In genomic region chr2:16625759-16626158, GRCh38 we compare ENCODE assay signal across 9 cellular contexts. TPM values are rescaled to one million over a fixed set of nuclear protein-coding genes. Genes with fewer than 3 reads are reported as not detected.
A peak's percentile ranks its signal among the peaks of the same experiment; 100 is the strongest.
DNase-seq lines count a peak whose midpoint lies in the region; ATAC-seq and TF ChIP-seq lines count a peak whose summit lies in the region.
"Had no signal": no experiment of that assay in that cellular context is flagged by ENCODE, and none has a peak within 500 bp of the region (broad histone marks: within the 10 kb centered on the region; RNA-seq: fewer than 3 reads in every experiment).

No MANE protein-coding gene starts in this region.

- DNase-seq in NB4 (ENCODE audit: low read depth) (no peak), neural crest cell (ENCODE audit: low read depth, low spot score) (no peak), DMS153 (lab: John Stamatoyannopoulos, UW) (no peak), SIG-M5 (lab: John Stamatoyannopoulos, UW) (no peak)
- no peak for DNase-seq in activated CD4-positive, alpha-beta T cell treated with anti-CD3 and anti-CD28 coated beads, Interleukin-2, amount 50 U/mL, for 48 hours
- no peak for DNase-seq in effector CD4-positive, alpha-beta T cell
- DNase-seq: NCI-H2029 had no signal

- H3K4me3 Mint-ChIP-seq in neural crest cell: no peak overlapping the region

- TF ChIP-seq POLR2A in NB4 (IDR thresholded peaks at IDR 0.05; ENCODE audit: extremely low read depth, insufficient read length): no peak

- H3K9me3 Mint-ChIP-seq in neural crest cell: no peaks in the 10 kb centered on the region

- H3K27ac Mint-ChIP-seq in neural crest cell (ENCODE audit: unreplicated experiment): peak overlapping the region; percentile 90

- peak; percentile 80 for ATAC-seq in GM18508 (IDR thresholded peaks at IDR 0.05; ENCODE audit: insufficient read depth, unreplicated experiment)
- peak; percentile 81 for ATAC-seq in HG02610 (IDR thresholded peaks at IDR 0.05; ENCODE audit: unreplicated experiment)

- H3K4me1 Mint-ChIP-seq in neural crest cell: peaks cover 51% of the 10 kb centered on the region

- no peak for TF ChIP-seq CTCF in NB4 (IDR thresholded peaks at IDR 0.05; ENCODE audit: low read depth, low read length)
- TF ChIP-seq CTCF in neural crest cell (conservative IDR thresholded peaks at IDR 0.05): no peak

- peak overlapping the region; percentile 12 for H3K4me3 ChIP-seq in NB4 (ENCODE audit: low read depth, low read length)

- peaks cover 11% of the 10 kb centered on the region for H3K36me3 Mint-ChIP-seq in neural crest cell (ENCODE audit: low read depth)

- no peaks in the 10 kb centered on the region for H3K27me3 Mint-ChIP-seq in neural crest cell (ENCODE audit: low read depth)

RNA-seq across cellular contexts. Expression of gene CYRIA, which starts 39.9 kb away (rescaled TPM):
- 10.2 and 11.1 TPM in 2 replicates for total RNA-seq in neural crest cell
